In genomic region chr7:113831509-113831908, GRCh38 we compare ENCODE assay signal across 18 cellular contexts.
DNase-seq lines count a peak whose midpoint lies in the region; ATAC-seq and TF ChIP-seq lines count a peak whose summit lies in the region.
"Had no signal": no experiment of that assay in that cellular context is flagged by ENCODE, and none has a peak within 500 bp of the region (broad histone marks: within the 10 kb centered on the region; RNA-seq: fewer than 3 reads in every experiment).

No MANE protein-coding gene starts in this region.

- no peak overlapping the region for H3K4me3 Mint-ChIP-seq in activated CD4-positive, alpha-beta T cell treated with anti-CD3 and anti-CD28 coated beads for 36 hours
- H3K4me3 Mint-ChIP-seq: activated CD4-positive, alpha-beta memory T cell treated with anti-CD3 and anti-CD28 coated beads for 36 hours had no signal

- DNase-seq in DMS53 treated with DMSO at 0.1 percent for 48 hours (lab: John Stamatoyannopoulos, UW; ENCODE audit: unreplicated experiment) (peak; percentile 8), M059J (ENCODE audit: low read depth) (peak; percentile 66), dedifferentiated amniotic fluid mesenchymal stem cell (ENCODE audit: extremely low spot score) (peak; percentile 17), myocyte (ENCODE audit: low read depth) (peak; percentile 23)
- no peak for DNase-seq in activated CD4-positive, alpha-beta T cell treated with anti-CD3 and anti-CD28 coated beads for 36 hours
- no peak for DNase-seq in stimulated activated CD8-positive, alpha-beta memory T cell treated with anti-CD3 and anti-CD28 coated beads, Interleukin-4, amount 100 ng/mL, for 48 hours
- DNase-seq: activated CD4-positive, alpha-beta memory T cell treated with anti-CD3 and anti-CD28 coated beads for 36 hours; activated T-cell treated with anti-CD3 and anti-CD28 coated beads, Interleukin-2, amount 50 U/mL, for 48 hours; Caco-2; heart left ventricle; NCI-H2227 treated with DMSO at 0.1 percent for 48 hours; OCI-M1; SK-N-SH; stomach had no signal

- CTCF ChIA-PET in activated CD4-positive, alpha-beta T cell treated with anti-CD3 and anti-CD28 coated beads for 36 hours (lab: Charles Lee), result no interaction called here

- intact Hi-C loops in activated CD4-positive, alpha-beta T cell treated with anti-CD3 and anti-CD28 coated beads for 36 hours (cut with DNase I, micrococcal nuclease), result no loop called here

- no peaks in the 10 kb centered on the region for H3K36me3 Mint-ChIP-seq in activated CD4-positive, alpha-beta T cell treated with anti-CD3 and anti-CD28 coated beads for 36 hours (ENCODE audit: low read depth)
- H3K36me3 Mint-ChIP-seq: activated CD4-positive, alpha-beta memory T cell treated with anti-CD3 and anti-CD28 coated beads for 36 hours had no signal

- H3K27ac Mint-ChIP-seq in activated CD4-positive, alpha-beta T cell treated with anti-CD3 and anti-CD28 coated beads for 36 hours, result no peak overlapping the region
- H3K27ac Mint-ChIP-seq: activated CD4-positive, alpha-beta memory T cell treated with anti-CD3 and anti-CD28 coated beads for 36 hours; progenitor cell of endocrine pancreas had no signal

- H3K27me3 Mint-ChIP-seq in activated CD4-positive, alpha-beta T cell treated with anti-CD3 and anti-CD28 coated beads for 36 hours, result no peaks in the 10 kb centered on the region
- H3K27me3 Mint-ChIP-seq: activated CD4-positive, alpha-beta memory T cell treated with anti-CD3 and anti-CD28 coated beads for 36 hours; progenitor cell of endocrine pancreas had no signal

- ATAC-seq in activated CD4-positive, alpha-beta T cell treated with anti-CD3 and anti-CD28 coated beads for 36 hours, result no peak
- ATAC-seq in HG02623 (IDR thresholded peaks at IDR 0.05; ENCODE audit: unreplicated experiment) (no peak), SK-N-SH treated with all-trans-retinoic acid at 6 μM for 48 hours (no peak)
- ATAC-seq: K562 had no signal

- no peaks in the 10 kb centered on the region for H3K9me3 Mint-ChIP-seq in activated CD4-positive, alpha-beta T cell treated with anti-CD3 and anti-CD28 coated beads for 36 hours (ENCODE audit: low read depth)
- H3K9me3 Mint-ChIP-seq: activated CD4-positive, alpha-beta memory T cell treated with anti-CD3 and anti-CD28 coated beads for 36 hours had no signal

- H3K4me1 Mint-ChIP-seq in activated CD4-positive, alpha-beta T cell treated with anti-CD3 and anti-CD28 coated beads for 36 hours, result no peaks in the 10 kb centered on the region

- POLR2A ChIA-PET in activated CD4-positive, alpha-beta T cell treated with anti-CD3 and anti-CD28 coated beads for 36 hours (lab: Charles Lee), result no interaction called here

TF ChIP-seq in SK-N-SH treated with all-trans-retinoic acid at 6 μM for 48 hours, 23 proteins besides CTCF, POLR2A, EP300 and RAD21:
- TF ChIP-seq, protein P1, sequence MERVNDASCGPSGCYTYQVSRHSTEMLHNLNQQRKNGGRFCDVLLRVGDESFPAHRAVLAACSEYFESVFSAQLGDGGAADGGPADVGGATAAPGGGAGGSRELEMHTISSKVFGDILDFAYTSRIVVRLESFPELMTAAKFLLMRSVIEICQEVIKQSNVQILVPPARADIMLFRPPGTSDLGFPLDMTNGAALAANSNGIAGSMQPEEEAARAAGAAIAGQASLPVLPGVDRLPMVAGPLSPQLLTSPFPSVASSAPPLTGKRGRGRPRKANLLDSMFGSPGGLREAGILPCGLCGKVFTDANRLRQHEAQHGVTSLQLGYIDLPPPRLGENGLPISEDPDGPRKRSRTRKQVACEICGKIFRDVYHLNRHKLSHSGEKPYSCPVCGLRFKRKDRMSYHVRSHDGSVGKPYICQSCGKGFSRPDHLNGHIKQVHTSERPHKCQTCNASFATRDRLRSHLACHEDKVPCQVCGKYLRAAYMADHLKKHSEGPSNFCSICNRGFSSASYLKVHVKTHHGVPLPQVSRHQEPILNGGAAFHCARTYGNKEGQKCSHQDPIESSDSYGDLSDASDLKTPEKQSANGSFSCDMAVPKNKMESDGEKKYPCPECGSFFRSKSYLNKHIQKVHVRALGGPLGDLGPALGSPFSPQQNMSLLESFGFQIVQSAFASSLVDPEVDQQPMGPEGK (CRISPR knock-in tag; IDR thresholded peaks at IDR 0.05; ENCODE audit: borderline replicate concordance), result no peak
- TF ChIP-seq ZFP30 (CRISPR knock-in tag; IDR thresholded peaks at IDR 0.05), result no peak
- TF ChIP-seq GLIS3 (CRISPR knock-in tag; IDR thresholded peaks at IDR 0.05), result no peak
- TF ChIP-seq, protein P2, sequence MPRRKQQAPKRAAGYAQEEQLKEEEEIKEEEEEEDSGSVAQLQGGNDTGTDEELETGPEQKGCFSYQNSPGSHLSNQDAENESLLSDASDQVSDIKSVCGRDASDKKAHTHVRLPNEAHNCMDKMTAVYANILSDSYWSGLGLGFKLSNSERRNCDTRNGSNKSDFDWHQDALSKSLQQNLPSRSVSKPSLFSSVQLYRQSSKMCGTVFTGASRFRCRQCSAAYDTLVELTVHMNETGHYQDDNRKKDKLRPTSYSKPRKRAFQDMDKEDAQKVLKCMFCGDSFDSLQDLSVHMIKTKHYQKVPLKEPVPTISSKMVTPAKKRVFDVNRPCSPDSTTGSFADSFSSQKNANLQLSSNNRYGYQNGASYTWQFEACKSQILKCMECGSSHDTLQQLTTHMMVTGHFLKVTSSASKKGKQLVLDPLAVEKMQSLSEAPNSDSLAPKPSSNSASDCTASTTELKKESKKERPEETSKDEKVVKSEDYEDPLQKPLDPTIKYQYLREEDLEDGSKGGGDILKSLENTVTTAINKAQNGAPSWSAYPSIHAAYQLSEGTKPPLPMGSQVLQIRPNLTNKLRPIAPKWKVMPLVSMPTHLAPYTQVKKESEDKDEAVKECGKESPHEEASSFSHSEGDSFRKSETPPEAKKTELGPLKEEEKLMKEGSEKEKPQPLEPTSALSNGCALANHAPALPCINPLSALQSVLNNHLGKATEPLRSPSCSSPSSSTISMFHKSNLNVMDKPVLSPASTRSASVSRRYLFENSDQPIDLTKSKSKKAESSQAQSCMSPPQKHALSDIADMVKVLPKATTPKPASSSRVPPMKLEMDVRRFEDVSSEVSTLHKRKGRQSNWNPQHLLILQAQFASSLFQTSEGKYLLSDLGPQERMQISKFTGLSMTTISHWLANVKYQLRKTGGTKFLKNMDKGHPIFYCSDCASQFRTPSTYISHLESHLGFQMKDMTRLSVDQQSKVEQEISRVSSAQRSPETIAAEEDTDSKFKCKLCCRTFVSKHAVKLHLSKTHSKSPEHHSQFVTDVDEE (CRISPR knock-in tag; IDR thresholded peaks at IDR 0.05), result no peak
- TF ChIP-seq OSR1 (CRISPR knock-in tag; IDR thresholded peaks at IDR 0.05), result no peak

Comparison
In these comparisons a context has a peak if more than half of its experiments do, and no peak if none do; other contexts are left out.
1. DNase-seq: peak in DMS53 treated with DMSO at 0.1 percent for 48 hours (single experiment), M059J (single experiment), dedifferentiated amniotic fluid mesenchymal stem cell (single experiment) and myocyte (single experiment); none in activated CD4-positive, alpha-beta T cell treated with anti-CD3 and anti-CD28 coated beads for 36 hours (single experiment) and stimulated activated CD8-positive, alpha-beta memory T cell treated with anti-CD3 and anti-CD28 coated beads, Interleukin-4, amount 100 ng/mL, for 48 hours (single experiment).